Comparison of ENCODE assay signal across 8 cellular contexts in genomic region chr19:44754743-44755066, GRCh38. TPM values are rescaled to one million over a fixed set of nuclear protein-coding genes. Genes with fewer than 3 reads are reported as not detected.
DNase-seq lines count a peak whose midpoint lies in the region; ATAC-seq, FAIRE-seq and TF ChIP-seq lines count a peak whose summit lies in the region.
"Had no signal": no experiment of that assay in that cellular context is flagged by ENCODE, and none has a peak within 500 bp of the region (broad histone marks: within the 10 kb centered on the region; RNA-seq: fewer than 3 reads in every experiment).

No MANE protein-coding gene starts in this region.

- no peak overlapping the region for H2AFZ ChIP-seq in hepatocyte

- WGBS in hepatocyte (ENCODE audit: low lambda C conversion rate, missing lambda C conversion rate): 42% methylated on average over 10 of the region's 10 CpGs
- WGBS in small intestine, 3 donors: 18 to 21% (median 19%) methylated on average over 10 of the region's 10 CpGs

- peak; percentile 53 for DNase-seq in H7
- DNase-seq in hepatocyte (ENCODE audit: low spot score): no peak
- DNase-seq in small intestine: no peak
- no peak for DNase-seq in NCI-H524 treated with DMSO at 0.1 percent for 48 hours (lab: John Stamatoyannopoulos, UW)
- no peak for DNase-seq in C1 segment of cervical spinal cord (lab: John Stamatoyannopoulos, UW)
- DNase-seq: NCI-H446 treated with DMSO at 0.1 percent for 48 hours had no signal

- peak overlapping the region; percentile 82 for H3K4me2 ChIP-seq in hepatocyte

- H4K20me1 ChIP-seq in hepatocyte (ENCODE audit: insufficient read depth, poor library complexity, severe bottlenecking): no peaks in the 10 kb centered on the region

- peak overlapping the region; percentile 56 for H3K4me3 ChIP-seq in H7 (ENCODE audit: insufficient read depth, low read depth, low read length)
- H3K4me3 ChIP-seq in WI38 (ENCODE audit: low read depth, low read length): peak overlapping the region; percentile 27
- H3K4me3 ChIP-seq in hepatocyte: no peak overlapping the region
- peak overlapping the region; percentile 22 to 48 for H3K4me3 ChIP-seq in small intestine (ENCODE audit: low read depth in 1 of 2, low read length in 2 of 2)

- FAIRE-seq in small intestine (lab: Jason Lieb, UNC): no peak

- H3K9me2 ChIP-seq in hepatocyte (replicated peaks; ENCODE audit: insufficient read depth): no peaks in the 10 kb centered on the region

- H3K9me3 ChIP-seq in hepatocyte (ENCODE audit: low read depth) (no peaks in the 10 kb centered on the region), small intestine (ENCODE audit: control insufficient read depth, low read depth) (no peaks in the 10 kb centered on the region)

- peaks cover 34% of the 10 kb centered on the region for H3K79me2 ChIP-seq in hepatocyte

- peak overlapping the region; percentile 38 for H3K27ac ChIP-seq in hepatocyte
- H3K27ac ChIP-seq in small intestine (ENCODE audit: low read depth in 1 of 2, low read length in 1 of 2): peak overlapping the region; percentile 55 to 98

- H3K36me3 ChIP-seq in H7 (replicated peaks; ENCODE audit: control insufficient read depth, insufficient read depth, low read length) (no peaks in the 10 kb centered on the region), hepatocyte (replicated peaks; ENCODE audit: insufficient read depth, low read depth) (no peaks in the 10 kb centered on the region), small intestine (ENCODE audit: control insufficient read depth in 2 of 2, insufficient read depth in 2 of 2, low read length in 2 of 2) (peaks cover 24 to 32% of the 10 kb centered on the region in 2 donors)

- H3K27me3 ChIP-seq in H7 (ENCODE audit: control insufficient read depth, insufficient read depth, low read length) (peaks cover 45% of the 10 kb centered on the region), hepatocyte (no peaks in the 10 kb centered on the region), small intestine (ENCODE audit: control insufficient read depth in 2 of 2, insufficient read depth in 2 of 2, low read length in 2 of 2) (no peaks in the 10 kb centered on the region)

- peaks cover 41% of the 10 kb centered on the region for H3K4me1 ChIP-seq in hepatocyte (ENCODE audit: insufficient read depth)
- H3K4me1 ChIP-seq in small intestine (ENCODE audit: control insufficient read depth in 2 of 2, insufficient read depth in 1 of 2, low read depth in 1 of 2, low read length in 1 of 2): peaks cover 10 to 28% of the 10 kb centered on the region in 2 donors

- TF ChIP-seq CTCF in WI38 (IDR thresholded peaks at IDR 0.05; ENCODE audit: low read depth, low read length): no peak
- TF ChIP-seq CTCF in hepatocyte (IDR thresholded peaks at IDR 0.05; ENCODE audit: poor library complexity): no peak

- no peak for ATAC-seq in GM19397 (IDR thresholded peaks at IDR 0.05; ENCODE audit: unreplicated experiment)

RNA-seq across cellular contexts. Expression of gene BCL3, which starts 6.2 kb away (rescaled TPM):
- 7.3 and 8.3 TPM in 2 replicates for total RNA-seq in H7 (2014; rRNA removed; shearing (Covaris generic))
- 4.3 and 6.3 TPM in 2 replicates for total RNA-seq in hepatocyte
- polyA plus RNA-seq in hepatocyte (45.7 and 51.4 TPM in 2 replicates), small intestine (100 to 1,000 TPM in 2 of 3 donors, 10 to 100 TPM in 1; 48.6 to 136 (median 106) TPM)

RNA-seq across cellular contexts. Expression of gene CBLC, which starts 23.0 kb away (rescaled TPM):
- total RNA-seq in H7 (2014; rRNA removed; shearing (Covaris generic)): 15.3 and 16.3 TPM in 2 replicates
- total RNA-seq in hepatocyte: 26.2 and 28.3 TPM in 2 replicates
- polyA plus RNA-seq in hepatocyte (38.1 and 39.7 TPM in 2 replicates), small intestine (100 to 1,000 TPM in 2 of 3 donors, 10 to 100 TPM in 1; 67.6 to 162 (median 117) TPM)

RNA-seq across cellular contexts. Expression of gene BCAM, which starts 54.2 kb away (rescaled TPM):
- 23.9 and 24.2 TPM in 2 replicates for total RNA-seq in H7 (2014; rRNA removed; shearing (Covaris generic))
- 53.3 and 77.1 TPM in 2 replicates for total RNA-seq in hepatocyte
- polyA plus RNA-seq in hepatocyte (34.7 and 41.8 TPM in 2 replicates), small intestine (10 to 100 TPM in 1 of 3 donors, 1 to 10 TPM in 2; 2.9 to 32.6 (median 4.3) TPM)

RNA-seq across cellular contexts. Expression of gene CEACAM16, which starts 55.8 kb away (rescaled TPM):
- not detected in 2 replicates for total RNA-seq in H7 (2014; rRNA removed; shearing (Covaris generic))
- total RNA-seq in hepatocyte: 0.73 TPM in 1 of 2 replicates, not detected in the other
- polyA plus RNA-seq in hepatocyte (not detected in 2 replicates), small intestine (not detected)
